Comparison of ENCODE assay signal across 8 cellular contexts in genomic region chr6:15247750-15248450, GRCh38. TPM values are rescaled to one million over a fixed set of nuclear protein-coding genes. Genes with fewer than 3 reads are reported as not detected.
DNase-seq lines count a peak whose midpoint lies in the region; ATAC-seq and TF ChIP-seq lines count a peak whose summit lies in the region.

No MANE protein-coding gene starts in this region.

- H3K9me3 ChIP-seq in PC-9 (ENCODE audit: insufficient read depth, low read depth) = no peaks in the 10 kb centered on the region
- no peaks in the 10 kb centered on the region for H3K9me3 ChIP-seq in gastroesophageal sphincter
- no peaks in the 10 kb centered on the region for H3K9me3 ChIP-seq in suprapubic skin

- POLR2A ChIA-PET in PC-9 (lab: Charles Lee; ENCODE audit: unreplicated experiment) = interaction anchor here (0.5 to 1.0 kb wide), 5 partner anchors 37 to 546 kb away, joined by 5 to 20 read pairs (median 7); no protein-coding TSS in a partner anchor

- H3K4me1 ChIP-seq in PC-9 (replicated peaks; ENCODE audit: insufficient read depth) (peaks cover 53% of the 10 kb centered on the region), gastroesophageal sphincter (peaks cover 0 to 62% (median 2%) of the 10 kb centered on the region in 3 donors), suprapubic skin (peaks cover 53% of the 10 kb centered on the region)

- TF ChIP-seq POLR2A in gastroesophageal sphincter (IDR thresholded peaks at IDR 0.05) = no peak
- TF ChIP-seq POLR2A in suprapubic skin (IDR thresholded peaks at IDR 0.05) = no peak

- peak overlapping the region; percentile 88 for H3K4me2 ChIP-seq in PC-9

- peak; percentile 13 for ATAC-seq in HG03039 (IDR thresholded peaks at IDR 0.05; ENCODE audit: unreplicated experiment)
- peak; percentile 16 for ATAC-seq in gastroesophageal sphincter

- H3K4me3 ChIP-seq in PC-9 = peak overlapping the region; percentile 93
- H3K4me3 ChIP-seq in gastroesophageal sphincter = peak overlapping the region; percentile 64 to 86
- H3K4me3 ChIP-seq in suprapubic skin = peak overlapping the region; percentile 57

- H3K27me3 ChIP-seq in PC-9 (ENCODE audit: insufficient read depth, low read depth) = no peaks in the 10 kb centered on the region
- H3K27me3 ChIP-seq in gastroesophageal sphincter = no peaks in the 10 kb centered on the region
- no peaks in the 10 kb centered on the region for H3K27me3 ChIP-seq in suprapubic skin

- BruUV-seq in PC-9 (replicated peaks; lab: Mats Ljungman, UMichigan) = no TSS peak

- CTCF ChIA-PET in PC-9 (lab: Charles Lee) = interaction anchor here (0.6 to 0.7 kb wide), 2 partner anchors 113 to 527 kb away, joined by 5 to 6 read pairs; no protein-coding TSS in a partner anchor

- peak; percentile 47 for DNase-seq in NCI-H1105 treated with DMSO at 0.1 percent for 48 hours (lab: John Stamatoyannopoulos, UW)
- DNase-seq in NCI-H1105 (lab: John Stamatoyannopoulos, UW) = no peak
- peak; percentile 52 to 85 for DNase-seq in PC-9
- DNase-seq in activated naive CD4-positive, alpha-beta T cell treated with Interleukin-2 at 50 U/mL for 16 hours = peak; percentile 62
- peak; percentile 35 for DNase-seq in occipital lobe (lab: John Stamatoyannopoulos, UW)
- DNase-seq in suprapubic skin (ENCODE audit: low spot score in 2 of 2) = peak; percentile 82 to 83

- intact Hi-C loops in PC-9 (cut with micrococcal nuclease; ENCODE audit: unreplicated experiment) = loop anchor here (2.0 to 5.0 kb wide), 8 partner anchors 37 to 1037 kb away; no protein-coding TSS in a partner anchor

- TF ChIP-seq CTCF in PC-9 (conservative IDR thresholded peaks at IDR 0.05) (peak; percentile 53), gastroesophageal sphincter (IDR thresholded peaks at IDR 0.05) (peak; percentile 10 to 70 (median 40)), suprapubic skin (IDR thresholded peaks at IDR 0.05) (peak in 1 of 2 donors; percentile 42)

- peaks cover 53% of the 10 kb centered on the region for H3F3A ChIP-seq in PC-9 (ENCODE audit: insufficient read depth, low read depth)

- 0% methylated on average over 5 to 7 of the region's 73 CpGs for WGBS in gastroesophageal sphincter (ENCODE audit: low coverage in 1 of 2), 2 donors
- 0% methylated on average over 18 of the region's 73 CpGs for WGBS in suprapubic skin

- TF ChIP-seq EP300 in gastroesophageal sphincter (IDR thresholded peaks at IDR 0.05) (no peak), suprapubic skin (IDR thresholded peaks at IDR 0.05) (no peak)

- H4K20me1 ChIP-seq in PC-9 (ENCODE audit: insufficient read depth) = no peaks in the 10 kb centered on the region; the same call in 1 of the 2 replicates

- peak overlapping the region; percentile 52 for H2AFZ ChIP-seq in PC-9

- H3K36me3 ChIP-seq in PC-9 (ENCODE audit: low read depth) (no peaks in the 10 kb centered on the region), gastroesophageal sphincter (no peaks in the 10 kb centered on the region), suprapubic skin (no peaks in the 10 kb centered on the region)

- H3K9me2 ChIP-seq in PC-9 (ENCODE audit: insufficient read depth) = no peaks in the 10 kb centered on the region

- peaks cover 63% of the 10 kb centered on the region for H3K79me2 ChIP-seq in PC-9 (ENCODE audit: low read depth)

- H3K27ac ChIP-seq in PC-9 (peak overlapping the region; percentile 73), gastroesophageal sphincter (peak overlapping the region; percentile 57 to 99 (median 94)), suprapubic skin (peak overlapping the region; percentile 93)

RNA-seq across cellular contexts. Expression of gene JARID2, which starts 2.0 kb away (rescaled TPM):
- total RNA-seq in PC-9 (2021) (31.1 and 35.0 TPM in 2 replicates), gastroesophageal sphincter (10 to 100 TPM in 1 of 4 donors, 1 to 10 TPM in 3; 6.8 to 12.3 (median 8.5) TPM), occipital lobe (18.6 TPM), suprapubic skin (10 to 100 TPM; 20.0 to 29.4 (median 23.9) TPM)
